Comparison of ENCODE assay signal across 9 cellular contexts in the genomic region with DNA sequence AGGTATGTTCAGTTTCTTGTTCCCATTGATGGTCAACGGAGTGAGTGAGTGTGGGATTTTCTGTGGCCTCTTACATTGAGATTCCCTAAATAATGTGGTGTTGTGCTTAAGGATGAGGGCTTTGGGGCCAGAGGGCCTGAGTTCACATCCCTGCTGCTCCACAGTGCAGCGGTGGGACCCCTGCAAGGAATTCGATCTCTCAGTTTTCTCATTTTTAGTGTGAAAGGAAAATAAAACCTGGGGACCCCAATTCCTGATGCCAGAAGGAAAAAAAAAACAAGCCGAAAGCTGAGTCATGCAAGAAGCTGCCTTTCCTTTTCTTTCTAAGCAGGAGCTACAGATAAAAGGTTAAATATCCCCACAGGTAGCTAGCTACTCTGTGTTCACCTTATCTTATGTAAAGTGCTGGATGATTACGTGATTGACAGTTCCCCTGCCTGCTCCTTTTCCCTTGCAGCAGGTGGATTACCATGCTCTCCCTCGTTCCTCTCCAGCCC.
A peak's percentile ranks its signal among the peaks of the same experiment; 100 is the strongest.
DNase-seq lines count a peak whose midpoint lies in the region; ATAC-seq and TF ChIP-seq lines count a peak whose summit lies in the region.
"Had no signal": no experiment of that assay in that cellular context is flagged by ENCODE, and none has a peak within 500 bp of the region (broad histone marks: within the 10 kb centered on the region; RNA-seq: fewer than 3 reads in every experiment).

No MANE protein-coding gene starts in this region.

- H3K4me3 Mint-ChIP-seq in activated CD4-positive, alpha-beta T cell treated with anti-CD3 and anti-CD28 coated beads for 36 hours = peak overlapping the region; percentile 65
- peak overlapping the region; percentile 55 for H3K4me3 Mint-ChIP-seq in activated CD4-positive, alpha-beta memory T cell treated with anti-CD3 and anti-CD28 coated beads for 36 hours

- peaks cover 36% of the 10 kb centered on the region for H3K4me1 Mint-ChIP-seq in activated CD4-positive, alpha-beta T cell treated with anti-CD3 and anti-CD28 coated beads for 36 hours
- peaks cover 32% of the 10 kb centered on the region for H3K4me1 Mint-ChIP-seq in activated CD4-positive, alpha-beta memory T cell treated with anti-CD3 and anti-CD28 coated beads for 36 hours (ENCODE audit: low read depth)

- H3K9me3 Mint-ChIP-seq in activated CD4-positive, alpha-beta T cell treated with anti-CD3 and anti-CD28 coated beads for 36 hours (ENCODE audit: low read depth) = no peaks in the 10 kb centered on the region
- no peaks in the 10 kb centered on the region for H3K9me3 Mint-ChIP-seq in activated CD4-positive, alpha-beta memory T cell treated with anti-CD3 and anti-CD28 coated beads for 36 hours

- H3K27ac ChIP-seq in gastroesophageal sphincter (peak overlapping the region; percentile 52 to 59 (median 56)), stomach smooth muscle (ENCODE audit: low read length) (peak overlapping the region; percentile 13)

- intact Hi-C loops in activated CD4-positive, alpha-beta T cell treated with anti-CD3 and anti-CD28 coated beads for 36 hours (cut with DNase I, micrococcal nuclease) = no loop called here
- intact Hi-C loops in activated CD4-positive, alpha-beta memory T cell treated with anti-CD3 and anti-CD28 coated beads for 36 hours (cut with micrococcal nuclease) = no loop called here

- DNase-seq in activated CD4-positive, alpha-beta T cell treated with anti-CD3 and anti-CD28 coated beads for 36 hours = no peak
- DNase-seq in activated CD4-positive, alpha-beta T cell treated with anti-CD3 and anti-CD28 coated beads for 4 hours = no peak
- DNase-seq in activated CD4-positive, alpha-beta memory T cell treated with anti-CD3 and anti-CD28 coated beads for 36 hours = no peak
- no peak for DNase-seq in DMS153 (lab: John Stamatoyannopoulos, UW)
- no peak for DNase-seq in SKM-1 (lab: John Stamatoyannopoulos, UW; ENCODE audit: unreplicated experiment)
- DNase-seq: NCI-H1417 had no signal

- CTCF ChIA-PET in activated CD4-positive, alpha-beta T cell treated with anti-CD3 and anti-CD28 coated beads for 36 hours (lab: Charles Lee) = interaction anchor here (0.7 to 1.8 kb wide), 2 partner anchors 8 to 27 kb away, joined by 3 to 4 read pairs; no protein-coding TSS in a partner anchor
- CTCF ChIA-PET in activated CD4-positive, alpha-beta memory T cell treated with anti-CD3 and anti-CD28 coated beads for 36 hours (lab: Charles Lee) = no interaction called here

- H3K27me3 ChIP-seq in gastroesophageal sphincter (no peaks in the 10 kb centered on the region), stomach smooth muscle (ENCODE audit: control insufficient read depth in 1 of 2, insufficient read depth in 2 of 2, low read length in 2 of 2) (no peaks in the 10 kb centered on the region)

- no peak for TF ChIP-seq EP300 in gastroesophageal sphincter (IDR thresholded peaks at IDR 0.05)

- H3K4me3 ChIP-seq in gastroesophageal sphincter (peak overlapping the region; percentile 22 to 36), stomach smooth muscle (ENCODE audit: low read length in 2 of 2) (peak overlapping the region; percentile 36 to 50)

- H3K27me3 Mint-ChIP-seq in activated CD4-positive, alpha-beta T cell treated with anti-CD3 and anti-CD28 coated beads for 36 hours = no peaks in the 10 kb centered on the region
- no peaks in the 10 kb centered on the region for H3K27me3 Mint-ChIP-seq in activated CD4-positive, alpha-beta memory T cell treated with anti-CD3 and anti-CD28 coated beads for 36 hours

- ATAC-seq in activated CD4-positive, alpha-beta T cell treated with anti-CD3 and anti-CD28 coated beads for 36 hours = no peak
- ATAC-seq in gastroesophageal sphincter = no peak
- ATAC-seq in GM21367 (IDR thresholded peaks at IDR 0.05; ENCODE audit: unreplicated experiment) = no peak

- TF ChIP-seq POLR2A in gastroesophageal sphincter (IDR thresholded peaks at IDR 0.05) = no peak

- peak overlapping the region in 1 of 2 donors; percentile 43 for H3K9ac ChIP-seq in stomach smooth muscle (ENCODE audit: low read length in 2 of 2)

- H3K9me3 ChIP-seq in gastroesophageal sphincter (no peaks in the 10 kb centered on the region), stomach smooth muscle (ENCODE audit: control insufficient read depth in 2 of 2, low read length in 2 of 2) (no peaks in the 10 kb centered on the region)

- peaks cover 28% of the 10 kb centered on the region for H3K36me3 Mint-ChIP-seq in activated CD4-positive, alpha-beta T cell treated with anti-CD3 and anti-CD28 coated beads for 36 hours (ENCODE audit: low read depth)
- peaks cover 8% of the 10 kb centered on the region for H3K36me3 Mint-ChIP-seq in activated CD4-positive, alpha-beta memory T cell treated with anti-CD3 and anti-CD28 coated beads for 36 hours

- no peaks in the 10 kb centered on the region for H3K36me3 ChIP-seq in gastroesophageal sphincter
- H3K36me3 ChIP-seq in stomach smooth muscle (ENCODE audit: control insufficient read depth in 2 of 2, insufficient read depth in 2 of 2, low read length in 2 of 2) = no peaks in the 10 kb centered on the region

- WGBS in gastroesophageal sphincter (ENCODE audit: low coverage in 1 of 2), 2 donors = 60 to 67% methylated on average over 5 to 6 of the region's 6 CpGs

- POLR2A ChIA-PET in activated CD4-positive, alpha-beta T cell treated with anti-CD3 and anti-CD28 coated beads for 36 hours (lab: Charles Lee) = no interaction called here
- POLR2A ChIA-PET in activated CD4-positive, alpha-beta memory T cell treated with anti-CD3 and anti-CD28 coated beads for 36 hours (lab: Charles Lee) = no interaction called here

- H3K4me1 ChIP-seq in gastroesophageal sphincter (peaks cover 0 to 32% (median 9%) of the 10 kb centered on the region in 3 donors), stomach smooth muscle (ENCODE audit: control insufficient read depth, insufficient read depth, low read length) (peaks cover 11% of the 10 kb centered on the region)

- H3K27ac Mint-ChIP-seq in activated CD4-positive, alpha-beta T cell treated with anti-CD3 and anti-CD28 coated beads for 36 hours = peak overlapping the region; percentile 92
- no peak overlapping the region for H3K27ac Mint-ChIP-seq in activated CD4-positive, alpha-beta memory T cell treated with anti-CD3 and anti-CD28 coated beads for 36 hours

- TF ChIP-seq CTCF in gastroesophageal sphincter (IDR thresholded peaks at IDR 0.05) = no peak
